ENCODE assay signal across 19 cellular contexts in the genomic region with DNA sequence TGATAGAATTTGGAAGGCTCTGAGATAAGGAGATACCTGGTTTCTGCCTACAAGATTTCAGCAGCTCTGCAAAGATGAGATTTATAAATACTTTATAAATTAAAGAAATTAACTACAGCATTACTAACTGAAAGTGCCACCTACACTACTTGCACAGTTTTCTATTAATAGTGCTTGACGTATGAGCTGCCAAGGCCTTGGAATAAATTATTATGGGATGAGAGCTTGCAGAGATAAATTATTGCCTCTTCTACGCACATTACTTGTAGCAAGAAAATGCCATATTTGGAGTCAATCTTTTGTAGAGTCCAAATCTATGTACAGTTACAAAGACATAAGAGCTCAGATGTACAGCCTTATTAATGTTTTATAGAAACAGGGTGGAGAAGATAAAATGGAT.
"Had no signal": no experiment of that assay in that cellular context is flagged by ENCODE, and none has a peak within 500 bp of the region (broad histone marks: within the 10 kb centered on the region; RNA-seq: fewer than 3 reads in every experiment).

No MANE protein-coding gene starts in this region.

- FAIRE-seq: RCC 7860 had no signal

- H3K9me3 ChIP-seq: breast epithelium had no signal

- H3K36me3 ChIP-seq: breast epithelium had no signal

- H3K4me1 ChIP-seq: breast epithelium had no signal

- H3K27me3 ChIP-seq: breast epithelium had no signal

- H3K4me3 ChIP-seq: breast epithelium had no signal

- ATAC-seq: activated CD8-positive, alpha-beta T cell treated with anti-CD3 and anti-CD28 coated beads, Interleukin-2, amount 10 ng/mL, durations not matched to agents 7 days and 5 days; PC-3; WTC11 had no signal

- DNase-seq: activated CD4-positive, alpha-beta T cell treated with anti-CD3 and anti-CD28 coated beads for 48 hours; activated CD4-positive, alpha-beta T cell treated with anti-CD3 and anti-CD28 coated beads, Interleukin-2, amount 50 U/mL, for 4 hours; activated CD4-positive, CD25-positive, alpha-beta regulatory T cell treated with anti-CD3 and anti-CD28 coated beads, Interleukin-2, amount 50 U/mL, for 72 hours; activated CD8-positive, alpha-beta memory T cell treated with anti-CD3 and anti-CD28 coated beads, Interleukin-2, amount 50 U/mL, for 48 hours; activated CD8-positive, alpha-beta T cell treated with anti-CD3 and anti-CD28 coated beads, Interleukin-2, amount 10 ng/mL, durations not matched to agents 7 days and 5 days; activated T-cell treated with anti-CD3 and anti-CD28 coated beads, Interleukin-2, amount 50 U/mL, for 1 hour; aorta; KBM-7; NCI-H1048; NCI-H1417; NCI-H1930; NCI-H2171; NCI-H2227 treated with DMSO at 0.1 percent for 48 hours; NCI-H510A treated with DMSO at 0.1 percent for 48 hours; PC-3; SHP77 treated with DMSO at 0.1 percent for 48 hours had no signal

- H3K27ac ChIP-seq: breast epithelium had no signal
